ENCODE assay signal across 1 cellular context in the genomic region with DNA sequence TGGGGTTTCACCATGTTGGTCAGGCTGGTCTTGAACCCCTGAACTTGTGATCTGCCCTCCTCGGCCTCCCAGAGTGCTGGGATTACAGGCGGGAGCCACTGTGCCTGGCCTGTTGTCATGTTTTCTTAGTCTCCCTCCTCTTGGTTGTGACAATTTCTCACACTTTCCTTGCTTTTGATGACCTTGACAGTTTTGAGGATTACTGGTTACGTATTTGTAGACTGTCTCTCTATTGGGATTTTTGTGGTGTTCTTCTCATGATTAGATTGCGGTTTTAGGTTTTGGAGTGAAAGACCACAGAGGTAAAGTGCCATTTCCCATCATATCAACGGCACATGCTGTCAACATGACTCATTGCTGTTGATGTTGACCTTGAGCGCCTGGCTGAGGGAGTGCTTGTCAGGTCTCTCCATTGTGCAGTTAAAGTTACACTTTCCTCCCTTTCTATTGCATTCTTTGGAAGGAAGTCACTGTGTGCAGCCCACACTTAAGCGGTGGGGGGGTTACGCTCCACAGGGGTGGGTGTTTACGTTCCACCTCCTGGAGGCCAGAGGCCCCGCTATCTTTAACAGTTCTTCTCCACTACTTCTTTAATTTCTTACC.
A peak's percentile ranks its signal among the peaks of the same experiment; 100 is the strongest.
TF ChIP-seq lines count a peak whose summit lies in the region.

No MANE protein-coding gene starts in this region.

TF ChIP-seq in A549, 52 proteins besides CTCF, POLR2A, EP300 and RAD21 (continued from another document):
- no peak for TF ChIP-seq FOXS1 (CRISPR knock-in tag; IDR thresholded peaks at IDR 0.05)
- no peak for TF ChIP-seq FOSB (CRISPR knock-in tag; IDR thresholded peaks at IDR 0.05)
- TF ChIP-seq, protein P1, sequence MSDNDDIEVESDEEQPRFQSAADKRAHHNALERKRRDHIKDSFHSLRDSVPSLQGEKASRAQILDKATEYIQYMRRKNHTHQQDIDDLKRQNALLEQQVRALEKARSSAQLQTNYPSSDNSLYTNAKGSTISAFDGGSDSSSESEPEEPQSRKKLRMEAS (IDR thresholded peaks at IDR 0.05) = peak; percentile 88
- TF ChIP-seq, protein P2, sequence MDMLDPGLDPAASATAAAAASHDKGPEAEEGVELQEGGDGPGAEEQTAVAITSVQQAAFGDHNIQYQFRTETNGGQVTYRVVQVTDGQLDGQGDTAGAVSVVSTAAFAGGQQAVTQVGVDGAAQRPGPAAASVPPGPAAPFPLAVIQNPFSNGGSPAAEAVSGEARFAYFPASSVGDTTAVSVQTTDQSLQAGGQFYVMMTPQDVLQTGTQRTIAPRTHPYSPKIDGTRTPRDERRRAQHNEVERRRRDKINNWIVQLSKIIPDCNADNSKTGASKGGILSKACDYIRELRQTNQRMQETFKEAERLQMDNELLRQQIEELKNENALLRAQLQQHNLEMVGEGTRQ (IDR thresholded peaks at IDR 0.05) = no peak
- TF ChIP-seq, protein P3, sequence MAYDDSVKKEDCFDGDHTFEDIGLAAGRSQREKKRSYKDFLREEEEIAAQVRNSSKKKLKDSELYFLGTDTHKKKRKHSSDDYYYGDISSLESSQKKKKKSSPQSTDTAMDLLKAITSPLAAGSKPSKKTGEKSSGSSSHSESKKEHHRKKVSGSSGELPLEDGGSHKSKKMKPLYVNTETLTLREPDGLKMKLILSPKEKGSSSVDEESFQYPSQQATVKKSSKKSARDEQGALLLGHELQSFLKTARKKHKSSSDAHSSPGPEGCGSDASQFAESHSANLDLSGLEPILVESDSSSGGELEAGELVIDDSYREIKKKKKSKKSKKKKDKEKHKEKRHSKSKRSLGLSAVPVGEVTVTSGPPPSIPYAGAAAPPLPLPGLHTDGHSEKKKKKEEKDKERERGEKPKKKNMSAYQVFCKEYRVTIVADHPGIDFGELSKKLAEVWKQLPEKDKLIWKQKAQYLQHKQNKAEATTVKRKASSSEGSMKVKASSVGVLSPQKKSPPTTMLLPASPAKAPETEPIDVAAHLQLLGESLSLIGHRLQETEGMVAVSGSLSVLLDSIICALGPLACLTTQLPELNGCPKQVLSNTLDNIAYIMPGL (CRISPR knock-in tag; IDR thresholded peaks at IDR 0.05; ENCODE audit: borderline replicate concordance) = no peak
- TF ChIP-seq JUN (IDR thresholded peaks at IDR 0.05) = no peak
- TF ChIP-seq EHF (CRISPR knock-in tag; IDR thresholded peaks at IDR 0.05) = no peak
- peak; percentile 83 for TF ChIP-seq MAFK (IDR thresholded peaks at IDR 0.05; ENCODE audit: partially characterized antibody)
- TF ChIP-seq, protein P4, sequence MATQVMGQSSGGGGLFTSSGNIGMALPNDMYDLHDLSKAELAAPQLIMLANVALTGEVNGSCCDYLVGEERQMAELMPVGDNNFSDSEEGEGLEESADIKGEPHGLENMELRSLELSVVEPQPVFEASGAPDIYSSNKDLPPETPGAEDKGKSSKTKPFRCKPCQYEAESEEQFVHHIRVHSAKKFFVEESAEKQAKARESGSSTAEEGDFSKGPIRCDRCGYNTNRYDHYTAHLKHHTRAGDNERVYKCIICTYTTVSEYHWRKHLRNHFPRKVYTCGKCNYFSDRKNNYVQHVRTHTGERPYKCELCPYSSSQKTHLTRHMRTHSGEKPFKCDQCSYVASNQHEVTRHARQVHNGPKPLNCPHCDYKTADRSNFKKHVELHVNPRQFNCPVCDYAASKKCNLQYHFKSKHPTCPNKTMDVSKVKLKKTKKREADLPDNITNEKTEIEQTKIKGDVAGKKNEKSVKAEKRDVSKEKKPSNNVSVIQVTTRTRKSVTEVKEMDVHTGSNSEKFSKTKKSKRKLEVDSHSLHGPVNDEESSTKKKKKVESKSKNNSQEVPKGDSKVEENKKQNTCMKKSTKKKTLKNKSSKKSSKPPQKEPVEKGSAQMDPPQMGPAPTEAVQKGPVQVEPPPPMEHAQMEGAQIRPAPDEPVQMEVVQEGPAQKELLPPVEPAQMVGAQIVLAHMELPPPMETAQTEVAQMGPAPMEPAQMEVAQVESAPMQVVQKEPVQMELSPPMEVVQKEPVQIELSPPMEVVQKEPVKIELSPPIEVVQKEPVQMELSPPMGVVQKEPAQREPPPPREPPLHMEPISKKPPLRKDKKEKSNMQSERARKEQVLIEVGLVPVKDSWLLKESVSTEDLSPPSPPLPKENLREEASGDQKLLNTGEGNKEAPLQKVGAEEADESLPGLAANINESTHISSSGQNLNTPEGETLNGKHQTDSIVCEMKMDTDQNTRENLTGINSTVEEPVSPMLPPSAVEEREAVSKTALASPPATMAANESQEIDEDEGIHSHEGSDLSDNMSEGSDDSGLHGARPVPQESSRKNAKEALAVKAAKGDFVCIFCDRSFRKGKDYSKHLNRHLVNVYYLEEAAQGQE (IDR thresholded peaks at IDR 0.05) = no peak
- no peak for TF ChIP-seq RARB (CRISPR knock-in tag; IDR thresholded peaks at IDR 0.05)
TF ChIP-seq in A549: peak in this region for 7.
